18 cellular contexts compared by ENCODE assay signal in the genomic region with DNA sequence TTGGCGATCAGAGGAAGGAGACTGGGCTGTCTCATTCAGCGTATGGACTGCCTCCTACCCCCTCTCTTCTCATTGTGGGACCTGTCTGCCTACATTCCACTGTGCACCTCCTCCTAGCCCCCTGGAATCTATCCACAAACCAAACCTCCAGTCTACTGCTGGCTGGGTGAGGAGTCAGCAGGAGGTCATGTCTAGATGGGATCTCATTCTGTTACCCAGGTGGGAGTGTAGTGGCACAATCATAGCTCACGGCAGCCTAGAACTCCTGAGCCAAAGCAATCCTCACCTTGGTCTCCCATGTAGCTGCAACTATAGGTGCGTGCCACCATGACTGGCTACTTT. TPM values are rescaled to one million over a fixed set of nuclear protein-coding genes. Genes with fewer than 3 reads are reported as not detected.
DNase-seq lines count a peak whose midpoint lies in the region; ATAC-seq, FAIRE-seq and TF ChIP-seq lines count a peak whose summit lies in the region.
"Had no signal": no experiment of that assay in that cellular context is flagged by ENCODE, and none has a peak within 500 bp of the region (broad histone marks: within the 10 kb centered on the region; RNA-seq: fewer than 3 reads in every experiment).

No MANE protein-coding gene starts in this region.

- no peak overlapping the region for H3K27ac ChIP-seq in keratinocyte (ENCODE audit: control insufficient read depth, insufficient read depth, low read length)

- no peaks in the 10 kb centered on the region for H3K79me2 ChIP-seq in keratinocyte (ENCODE audit: control insufficient read depth, insufficient read depth, low read length)

- H3K9me1 ChIP-seq in keratinocyte (ENCODE audit: control insufficient read depth, extremely low read depth, insufficient read depth, low read length) = no peaks in the 10 kb centered on the region

- FAIRE-seq in keratinocyte (lab: Jason Lieb, UNC) = peak; percentile 43
- FAIRE-seq: GM19239 had no signal

- TF ChIP-seq CTCF in keratinocyte (optimal IDR thresholded peaks at IDR 0.05 in 1 of 3, IDR thresholded peaks at IDR 0.05 in 1 of 3, conservative IDR thresholded peaks at IDR 0.05 in 1 of 3; ENCODE audit: extremely low read depth in 1 of 3, insufficient read depth in 2 of 3, low read length in 3 of 3) (no peak), type B pancreatic cell (conservative IDR thresholded peaks at IDR 0.05) (no peak)

- H3K4me1 Mint-ChIP-seq in activated T-helper 17 cell treated with anti-CD3 and anti-CD28 coated beads, Interleukin-2, amount 50 U/mL, for 72 hours = peaks cover 4% of the 10 kb centered on the region
- H3K4me1 Mint-ChIP-seq in type B pancreatic cell (ENCODE audit: unreplicated experiment) = peaks cover 9% of the 10 kb centered on the region
- H3K4me1 Mint-ChIP-seq: B cell had no signal

- peak overlapping the region; percentile 13 for H3K27ac Mint-ChIP-seq in activated T-helper 17 cell treated with anti-CD3 and anti-CD28 coated beads, Interleukin-2, amount 50 U/mL, for 72 hours
- H3K27ac Mint-ChIP-seq in type B pancreatic cell = peak overlapping the region; percentile 65
- H3K27ac Mint-ChIP-seq: B cell had no signal

- H3K4me3 ChIP-seq in keratinocyte (ENCODE audit: control insufficient read depth in 2 of 3, extremely low read depth in 1 of 3, insufficient read depth in 2 of 3, low read depth in 1 of 3, low read length in 3 of 3) = no peak overlapping the region

- no peak for TF ChIP-seq RAD21 in Ishikawa (IDR thresholded peaks at IDR 0.05; ENCODE audit: low read depth)

- no peak overlapping the region for H3K4me3 Mint-ChIP-seq in activated T-helper 17 cell treated with anti-CD3 and anti-CD28 coated beads, Interleukin-2, amount 50 U/mL, for 72 hours
- H3K4me3 Mint-ChIP-seq in type B pancreatic cell = peak overlapping the region; percentile 18
- H3K4me3 Mint-ChIP-seq: B cell; CD4-positive, CD25-positive, alpha-beta regulatory T cell had no signal

- H3K27me3 Mint-ChIP-seq in activated T-helper 17 cell treated with anti-CD3 and anti-CD28 coated beads, Interleukin-2, amount 50 U/mL, for 72 hours = no peaks in the 10 kb centered on the region
- H3K27me3 Mint-ChIP-seq in type B pancreatic cell = peaks cover 14% of the 10 kb centered on the region

- no peaks in the 10 kb centered on the region for H3K36me3 Mint-ChIP-seq in activated T-helper 17 cell treated with anti-CD3 and anti-CD28 coated beads, Interleukin-2, amount 50 U/mL, for 72 hours (ENCODE audit: low read depth)
- H3K36me3 Mint-ChIP-seq in type B pancreatic cell = no peaks in the 10 kb centered on the region

- no peak overlapping the region for H3K9ac ChIP-seq in keratinocyte (ENCODE audit: control insufficient read depth, extremely low read depth, insufficient read depth, low read length)

- peak overlapping the region; percentile 54 for H3K4me2 ChIP-seq in keratinocyte (ENCODE audit: control insufficient read depth, extremely low read depth, insufficient read depth, low read depth, low read length)

- no peaks in the 10 kb centered on the region for H3K36me3 ChIP-seq in keratinocyte (ENCODE audit: control insufficient read depth in 2 of 2, extremely low read depth in 1 of 2, insufficient read depth in 2 of 2, low read length in 2 of 2)

- DNase-seq in keratinocyte (ENCODE audit: low read depth, low spot score) (no peak), type B pancreatic cell (ENCODE audit: extremely low spot score, unreplicated experiment) (peak; percentile 44), cerebellum (ENCODE audit: low spot score) (no peak), 8988T (no peak)
- DNase-seq: Caco-2; CD4-positive, CD25-positive, alpha-beta regulatory T cell; DMS153; NCI-H1417; NCI-H187 treated with DMSO at 0.1 percent for 48 hours; NCI-H526 treated with DMSO at 0.1 percent for 48 hours; SHP77 treated with DMSO at 0.1 percent for 48 hours had no signal

- peak overlapping the region; percentile 41 for H2AFZ ChIP-seq in keratinocyte (ENCODE audit: control insufficient read depth, low read length)

- no peak for ATAC-seq in activated T-helper 17 cell treated with anti-CD3 and anti-CD28 coated beads, Interleukin-2, amount 50 U/mL, for 72 hours (replicated peaks)
- no peak for ATAC-seq in GM18909 (IDR thresholded peaks at IDR 0.05; ENCODE audit: poor library complexity, unreplicated experiment)

- H3K4me1 ChIP-seq in keratinocyte (ENCODE audit: control insufficient read depth, extremely low read depth, insufficient read depth, low read length) = peaks cover 10% of the 10 kb centered on the region
- H3K4me1 ChIP-seq: Caco-2 had no signal

- peaks cover 8% of the 10 kb centered on the region for H3K9me3 Mint-ChIP-seq in activated T-helper 17 cell treated with anti-CD3 and anti-CD28 coated beads, Interleukin-2, amount 50 U/mL, for 72 hours
- peaks cover 7% of the 10 kb centered on the region for H3K9me3 Mint-ChIP-seq in type B pancreatic cell

- peak; percentile 74 for TF ChIP-seq EP300 in Ishikawa (IDR thresholded peaks at IDR 0.05; ENCODE audit: borderline replicate concordance)

- peaks cover 7% of the 10 kb centered on the region for H3K27me3 ChIP-seq in keratinocyte (ENCODE audit: control insufficient read depth, extremely low read depth, insufficient read depth, low read length)

- dilution Hi-C loops in keratinocyte (cut with MboI; ENCODE audit: extremely low pct_ligation_motif_present, low sequenced_read_pairs) = no loop called here

- H3K9me3 ChIP-seq in keratinocyte (ENCODE audit: control insufficient read depth, low read depth, low read length) = no peaks in the 10 kb centered on the region
- H3K9me3 ChIP-seq: Caco-2 had no signal

- no peaks in the 10 kb centered on the region for H4K20me1 ChIP-seq in keratinocyte (ENCODE audit: control insufficient read depth, extremely low read depth, insufficient read depth, low read length)

TF ChIP-seq in Ishikawa, 13 proteins besides CTCF, POLR2A, EP300 and RAD21:
- TF ChIP-seq USF1 (IDR thresholded peaks at IDR 0.05) = no peak
- TF ChIP-seq YY1 (IDR thresholded peaks at IDR 0.05; ENCODE audit: low read depth) = peak; percentile 48; the same call in 1 of the 2 replicates
- TF ChIP-seq TAF1 (IDR thresholded peaks at IDR 0.05; ENCODE audit: low read depth) = no peak
- peak; percentile 82 for TF ChIP-seq TCF12 (IDR thresholded peaks at IDR 0.05; ENCODE audit: low read depth)
- peak; percentile 50; the same call in 1 of the 2 replicates for TF ChIP-seq ZBTB7A (IDR thresholded peaks at IDR 0.05; ENCODE audit: low read depth)
- peak; percentile 75 for TF ChIP-seq NFIC (IDR thresholded peaks at IDR 0.05)
- TF ChIP-seq TEAD4 (IDR thresholded peaks at IDR 0.05) = peak; percentile 93
- no peak for TF ChIP-seq EGR1 (IDR thresholded peaks at IDR 0.05)
TF ChIP-seq in Ishikawa: peak in this region for 5.

RNA-seq across cellular contexts. Expression of gene TTC22, which starts 18.0 kb away (rescaled TPM):
- 10 to 100 TPM in 1 of 2 donors, 1 to 10 TPM in 1; 3.6 to 10.6 TPM for total RNA-seq in activated T-helper 17 cell treated with anti-CD3 and anti-CD28 coated beads, Interleukin-2, amount 50 U/mL, for 72 hours
- polyA plus RNA-seq in keratinocyte = 5.1 to 8.0 TPM (median 7.2 TPM) in 3 replicates
- polyA plus RNA-seq in keratinocyte (2011; ENCODE audit: low read depth) = 2.5 TPM
- 5.6 and 7.2 TPM in 2 replicates for polyA plus RNA-seq in keratinocyte (2011; cell fraction: cytosol; rRNA removed)
- polyA plus RNA-seq in keratinocyte (2011; cell fraction: nucleus; rRNA removed) = 12.2 and 14.7 TPM in 2 replicates
- polyA plus RNA-seq in keratinocyte (2012; ENCODE audit: low replicate concordance) = 6.3 and 8.4 TPM in 2 replicates
- 4.4 to 9.1 TPM (median 7.2 TPM) in 3 replicates for polyA minus RNA-seq in keratinocyte
- polyA minus RNA-seq in keratinocyte (2011; cell fraction: cytosol; rRNA and poly(A)+ RNA removed) = 19.4 TPM
- 9.3 and 9.6 TPM in 2 replicates for polyA minus RNA-seq in keratinocyte (2011; cell fraction: nucleus; rRNA and poly(A)+ RNA removed)
- 7.0 and 12.4 TPM in 2 replicates for total RNA-seq in type B pancreatic cell (ENCODE audit: low replicate concordance)
- 0.18 TPM for total RNA-seq in cerebellum
- total RNA-seq: RPMI7951 had no signal
- polyA plus RNA-seq: AG04450 had no signal

RNA-seq across cellular contexts. Expression of gene PARS2, which starts 54.8 kb away (rescaled TPM):
- 1 to 10 TPM; 4.7 to 6.6 TPM for total RNA-seq in activated T-helper 17 cell treated with anti-CD3 and anti-CD28 coated beads, Interleukin-2, amount 50 U/mL, for 72 hours
- polyA plus RNA-seq in keratinocyte = 2.7 to 4.3 TPM (median 3.0 TPM) in 3 replicates
- 0.95 TPM for polyA plus RNA-seq in keratinocyte (2011; ENCODE audit: low read depth)
- 3.3 and 3.7 TPM in 2 replicates for polyA plus RNA-seq in keratinocyte (2011; cell fraction: cytosol; rRNA removed)
- polyA plus RNA-seq in keratinocyte (2011; cell fraction: nucleus; rRNA removed) = 4.0 and 4.3 TPM in 2 replicates
- 3.5 and 4.5 TPM in 2 replicates for polyA plus RNA-seq in keratinocyte (2012; ENCODE audit: low replicate concordance)
- polyA minus RNA-seq in keratinocyte = 4.2 to 9.8 TPM (median 4.2 TPM) in 3 replicates
- 6.1 TPM for polyA minus RNA-seq in keratinocyte (2011; cell fraction: cytosol; rRNA and poly(A)+ RNA removed)
- 2.5 and 4.7 TPM in 2 replicates for polyA minus RNA-seq in keratinocyte (2011; cell fraction: nucleus; rRNA and poly(A)+ RNA removed)
- 9.5 and 10.2 TPM in 2 replicates for total RNA-seq in type B pancreatic cell (ENCODE audit: low replicate concordance)
- total RNA-seq in cerebellum = 4.1 TPM
